8 cellular contexts compared by ENCODE assay signal in genomic region chr4:2963185-2964076, GRCh38. TPM values are rescaled to one million over a fixed set of nuclear protein-coding genes. Genes with fewer than 3 reads are reported as not detected.
DNase-seq lines count a peak whose midpoint lies in the region; ATAC-seq and TF ChIP-seq lines count a peak whose summit lies in the region.

Gene GRK4 (plus strand): TSS chr4:2963571. CDS start chr4:2964071, 500 bp downstream.
Gene NOP14 (minus strand): TSS chr4:2963406. CDS start chr4:2963319, 87 bp downstream.

- H3K4me3 ChIP-seq in BJ (ENCODE audit: low read depth, low read length): peak within 1 kb of the TSS; percentile 74

- H3K27me3 Mint-ChIP-seq in chondrocyte (ENCODE audit: low read depth): no peaks in the 10 kb centered on the region

- peak within 1 kb of the TSS; percentile 92 for H3K4me3 Mint-ChIP-seq in chondrocyte (ENCODE audit: unreplicated experiment)

- CTCF ChIA-PET in BJ (lab: Yijun Ruan, JAX): interaction anchor here (0.7 to 2.8 kb wide), 14 partner anchors 10 to 204 kb away, joined by 3 to 10 read pairs (median 4); no protein-coding TSS in a partner anchor

- no peaks in the 10 kb centered on the region for H3K36me3 Mint-ChIP-seq in chondrocyte (ENCODE audit: low read depth)

- POLR2A ChIA-PET in BJ (lab: Charles Lee): interaction anchor here (0.6 to 0.7 kb wide), 2 partner anchors 15 to 1123 kb away, joined by 3 to 5 read pairs; no protein-coding TSS in a partner anchor

- TF ChIP-seq CTCF in BJ (IDR thresholded peaks at IDR 0.05; ENCODE audit: insufficient read depth, low read depth, low read length) (peak; percentile 23; the same call in 1 of the 2 replicates), chondrocyte (IDR thresholded peaks at IDR 0.05) (peak; percentile 75)

- no peaks in the 10 kb centered on the region for H3K27me3 ChIP-seq in BJ (ENCODE audit: control insufficient read depth, insufficient read depth, low read length)

- peak within 1 kb of the TSS; percentile 95 for H3K27ac Mint-ChIP-seq in chondrocyte (ENCODE audit: unreplicated experiment)

- DNase-seq in BJ (ENCODE audit: low read depth): peak; percentile 89
- peak; percentile 97 for DNase-seq in GM19238 (ENCODE audit: insufficient read length, low spot score)
- DNase-seq in NCI-H460 (ENCODE audit: extremely low read depth, low read depth): peak; percentile 96
- DNase-seq in activated CD4-positive, alpha-beta T cell treated with anti-CD3 and anti-CD28 coated beads for 24 hours (ENCODE audit: low read depth in 2 of 2): peak; percentile 91 to 95
- DNase-seq in chondrocyte (ENCODE audit: low spot score): peak; percentile 99
- peak; percentile 96 for DNase-seq in kidney glomerular epithelial cell (lab: John Stamatoyannopoulos, UW)
- peak; percentile 95 to 96 for DNase-seq in stimulated activated CD4-positive, alpha-beta T cell treated with anti-CD3 and anti-CD28 coated beads, Interleukin-15, amount 100 ng/mL, for 48 hours (ENCODE audit: low read depth in 2 of 2)

- peak; percentile 93 for ATAC-seq in HG03439 (IDR thresholded peaks at IDR 0.05; ENCODE audit: unreplicated experiment)

- H3K4me1 Mint-ChIP-seq in chondrocyte (ENCODE audit: low read depth): peaks cover 37% of the 10 kb centered on the region

- H3K9me3 Mint-ChIP-seq in chondrocyte (ENCODE audit: low read depth): no peaks in the 10 kb centered on the region

- H3K36me3 ChIP-seq in BJ (ENCODE audit: control insufficient read depth, insufficient read depth, low read length): peaks cover 2% of the 10 kb centered on the region

RNA-seq across cellular contexts. Expression of gene GRK4, which starts in this region (rescaled TPM):
- polyA plus RNA-seq in BJ (2011; rRNA removed): 1.9 and 2.1 TPM in 2 replicates
- 1.2 and 1.8 TPM in 2 replicates for polyA minus RNA-seq in BJ (2011; rRNA and poly(A)+ RNA removed)
- 1.3 and 2.4 TPM in 2 replicates for total RNA-seq in NCI-H460 (2014; rRNA removed; shearing (Covaris generic))
- polyA plus RNA-seq in NCI-H460 (2014; cell fraction: nucleus; rRNA removed): 2.8 TPM in 2 replicates
- total RNA-seq in chondrocyte: 12.0 to 13.4 TPM (median 12.8 TPM) in 3 replicates

RNA-seq across cellular contexts. Expression of gene NOP14, which starts in this region (rescaled TPM):
- 7.1 and 8.2 TPM in 2 replicates for polyA plus RNA-seq in BJ (2011; rRNA removed)
- polyA minus RNA-seq in BJ (2011; rRNA and poly(A)+ RNA removed): 6.1 and 11.8 TPM in 2 replicates
- 28.6 and 37.1 TPM in 2 replicates for total RNA-seq in NCI-H460 (2014; rRNA removed; shearing (Covaris generic))
- polyA plus RNA-seq in NCI-H460 (2014; cell fraction: nucleus; rRNA removed): 15.5 and 16.6 TPM in 2 replicates
- total RNA-seq in chondrocyte: 22.2 to 23.9 TPM (median 22.7 TPM) in 3 replicates

Comparison
In these comparisons a context has a peak if more than half of its experiments do, and no peak if none do; other contexts are left out.
1. Peak in every context shown above with its lines: DNase-seq, ATAC-seq and H3K4me3 ChIP-seq.